Comparison of ENCODE assay signal across 9 cellular contexts in the genomic region with DNA sequence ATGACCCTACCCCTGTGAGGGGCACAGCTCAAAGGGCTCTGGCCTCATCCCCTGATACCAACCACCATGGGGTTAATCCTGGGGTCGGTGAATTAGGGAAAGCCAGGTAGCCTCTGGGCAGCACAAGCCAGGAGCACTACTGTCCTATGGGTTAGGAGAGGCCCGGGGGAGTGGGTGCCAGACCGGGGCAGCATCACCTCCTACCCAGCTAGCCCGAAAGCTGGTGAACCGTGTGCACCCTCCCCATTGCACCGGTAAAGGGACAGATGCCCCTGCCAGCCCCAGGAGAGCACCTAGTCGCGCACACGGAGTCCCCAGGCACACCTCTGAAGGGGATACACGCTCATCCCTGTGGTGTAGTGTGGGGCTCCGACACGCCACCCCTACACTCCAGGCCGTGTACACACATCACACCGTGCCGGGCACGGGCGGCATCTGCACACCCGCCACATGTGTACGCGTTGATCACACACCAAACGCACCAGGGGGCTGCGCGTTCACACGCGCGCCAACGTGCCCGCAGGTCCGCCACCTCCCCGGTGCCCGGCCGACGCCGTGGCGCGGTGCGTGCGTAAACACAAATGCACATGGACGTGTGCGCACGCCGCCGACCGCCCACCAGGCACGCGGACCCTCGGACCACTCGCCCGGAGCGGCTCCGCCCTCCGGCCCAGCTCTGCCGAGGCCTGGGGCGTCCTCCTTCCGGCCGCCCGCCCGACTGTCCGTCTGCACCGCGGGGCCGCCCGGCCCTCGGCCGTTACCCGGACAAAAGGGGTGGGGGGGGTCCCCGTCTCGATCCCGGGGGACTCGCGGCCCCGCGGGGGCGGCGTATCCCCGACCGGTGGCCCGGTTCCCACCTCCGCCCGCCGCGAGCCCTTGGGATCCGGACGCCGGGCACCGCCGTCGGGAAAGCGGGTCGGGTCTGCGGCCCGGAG. TPM values are rescaled to one million over a fixed set of nuclear protein-coding genes. Genes with fewer than 3 reads are reported as not detected.
DNase-seq lines count a peak whose midpoint lies in the region; ATAC-seq, FAIRE-seq and TF ChIP-seq lines count a peak whose summit lies in the region.
"Had no signal": no experiment of that assay in that cellular context is flagged by ENCODE, and none has a peak within 500 bp of the region (broad histone marks: within the 10 kb centered on the region; RNA-seq: fewer than 3 reads in every experiment).

No MANE protein-coding gene starts in this region.

- H3K36me3 ChIP-seq in bronchial epithelial cell (ENCODE audit: control insufficient read depth, insufficient read depth, low read length), result peaks cover 4% of the 10 kb centered on the region
- H3K36me3 ChIP-seq in liver (ENCODE audit: control insufficient read depth in 4 of 4, insufficient read depth in 3 of 4, low read depth in 1 of 4, low read length in 3 of 4), result peaks cover 0 to 8% (median under 1%) of the 10 kb centered on the region in 4 donors

- H3K9ac ChIP-seq in liver (ENCODE audit: low read depth in 1 of 2, low read length in 2 of 2), result peak overlapping the region; percentile 68 to 92

- no peaks in the 10 kb centered on the region for H3K27me3 ChIP-seq in bronchial epithelial cell (ENCODE audit: control insufficient read depth, insufficient read depth, low read length)
- H3K27me3 ChIP-seq in liver (ENCODE audit: control insufficient read depth in 4 of 4, insufficient read depth in 4 of 4, low read length in 3 of 4), result no peaks in the 10 kb centered on the region

- peak; percentile 61 for DNase-seq in activated CD4-positive, alpha-beta T cell treated with anti-CD3 and anti-CD28 coated beads for 36 hours
- no peak for DNase-seq in activated CD4-positive, alpha-beta T cell treated with anti-CD3 and anti-CD28 coated beads for 1 hour
- DNase-seq in SK-MEL-5 (ENCODE audit: low read depth, low spot score), result peak; percentile 14
- DNase-seq in bronchial epithelial cell (ENCODE audit: low read depth), result no peak
- DNase-seq in stimulated activated naive B cell treated with anti-CD40 and anti-IgM and Interleukin-4, amounts not matched to agents 10 μg/mL and 1 μg/mL and 100 μg/mL, for 72 hours, result peak; percentile 48
- no peak for DNase-seq in NCI-H2107 treated with DMSO at 0.1 percent for 48 hours (lab: John Stamatoyannopoulos, UW; ENCODE audit: unreplicated experiment)
- no peak for DNase-seq in NCI-H2196 treated with DMSO at 0.1 percent for 48 hours (lab: John Stamatoyannopoulos, UW; ENCODE audit: unreplicated experiment)

- no peaks in the 10 kb centered on the region for H3K27me3 Mint-ChIP-seq in activated CD4-positive, alpha-beta T cell treated with anti-CD3 and anti-CD28 coated beads for 36 hours
- H3K27me3 Mint-ChIP-seq in stimulated activated naive B cell treated with anti-CD40 and anti-IgM and Interleukin-4, amounts not matched to agents 10 μg/mL and 1 μg/mL and 100 μg/mL, for 72 hours, result no peaks in the 10 kb centered on the region

- in situ Hi-C loops in SK-MEL-5 (cut with HindIII; ENCODE audit: low pct_unique_long_range_greater_than_20kb, low sequenced_read_pairs), result no loop called here

- peak overlapping the region; percentile 72 for H3K4me3 Mint-ChIP-seq in activated CD4-positive, alpha-beta T cell treated with anti-CD3 and anti-CD28 coated beads for 36 hours
- peak overlapping the region; percentile 75 to 84 for H3K4me3 Mint-ChIP-seq in stimulated activated naive B cell treated with anti-CD40 and anti-IgM and Interleukin-4, amounts not matched to agents 10 μg/mL and 1 μg/mL and 100 μg/mL, for 72 hours

- H3K36me3 Mint-ChIP-seq in activated CD4-positive, alpha-beta T cell treated with anti-CD3 and anti-CD28 coated beads for 36 hours (ENCODE audit: low read depth), result no peaks in the 10 kb centered on the region
- peaks cover 3 to 4% of the 10 kb centered on the region in 2 donors for H3K36me3 Mint-ChIP-seq in stimulated activated naive B cell treated with anti-CD40 and anti-IgM and Interleukin-4, amounts not matched to agents 10 μg/mL and 1 μg/mL and 100 μg/mL, for 72 hours

- FAIRE-seq in bronchial epithelial cell (lab: Jason Lieb, UNC), result no peak
- FAIRE-seq: islet of Langerhans had no signal

- TF ChIP-seq RAD21 in liver (IDR thresholded peaks at IDR 0.05), result no peak

- no peak overlapping the region for H3K27ac Mint-ChIP-seq in activated CD4-positive, alpha-beta T cell treated with anti-CD3 and anti-CD28 coated beads for 36 hours
- H3K27ac Mint-ChIP-seq in stimulated activated naive B cell treated with anti-CD40 and anti-IgM and Interleukin-4, amounts not matched to agents 10 μg/mL and 1 μg/mL and 100 μg/mL, for 72 hours, result peak overlapping the region; percentile 31

- CTCF ChIA-PET in activated CD4-positive, alpha-beta T cell treated with anti-CD3 and anti-CD28 coated beads for 36 hours (lab: Charles Lee), result interaction anchor here (0.8 to 1.1 kb wide), 3 partner anchors 10 to 1651 kb away, joined by 3 read pairs; partner anchors contain the start of gene MGRN1

- intact Hi-C loops in activated CD4-positive, alpha-beta T cell treated with anti-CD3 and anti-CD28 coated beads for 36 hours (cut with DNase I, micrococcal nuclease), result loop anchor here in 1 of 2 experiments (2.0 kb wide), 1 partner anchor 189 kb away; the partner anchor contains the start of gene DNAJA3

- no peaks in the 10 kb centered on the region for H3K9me3 ChIP-seq in liver (ENCODE audit: control insufficient read depth in 4 of 4, low read length in 3 of 4)

- no peaks in the 10 kb centered on the region for H3K9me3 Mint-ChIP-seq in activated CD4-positive, alpha-beta T cell treated with anti-CD3 and anti-CD28 coated beads for 36 hours (ENCODE audit: low read depth)
- peaks cover 0 to 1% of the 10 kb centered on the region in 2 donors for H3K9me3 Mint-ChIP-seq in stimulated activated naive B cell treated with anti-CD40 and anti-IgM and Interleukin-4, amounts not matched to agents 10 μg/mL and 1 μg/mL and 100 μg/mL, for 72 hours

- H3K4me1 Mint-ChIP-seq in activated CD4-positive, alpha-beta T cell treated with anti-CD3 and anti-CD28 coated beads for 36 hours, result peaks cover 17% of the 10 kb centered on the region
- peaks cover 21 to 40% of the 10 kb centered on the region in 2 donors for H3K4me1 Mint-ChIP-seq in stimulated activated naive B cell treated with anti-CD40 and anti-IgM and Interleukin-4, amounts not matched to agents 10 μg/mL and 1 μg/mL and 100 μg/mL, for 72 hours

- peak overlapping the region; percentile 93 to 99 for H3K27ac ChIP-seq in liver (ENCODE audit: low read depth in 1 of 2, low read length in 2 of 2)

- no peak for TF ChIP-seq CTCF in bronchial epithelial cell (IDR thresholded peaks at IDR 0.05; ENCODE audit: insufficient read depth, low read length, severe bottlenecking)
- no peak for TF ChIP-seq CTCF in liver (IDR thresholded peaks at IDR 0.05; ENCODE audit: low read depth, low read length, missing input control)

- H3K4me3 ChIP-seq in bronchial epithelial cell (ENCODE audit: low read depth, low read length) (peak overlapping the region; percentile 86), liver (ENCODE audit: low read depth in 1 of 3, low read length in 3 of 3) (peak overlapping the region; percentile 85 to 94 (median 89))

- no peak for ATAC-seq in activated CD4-positive, alpha-beta T cell treated with anti-CD3 and anti-CD28 coated beads for 36 hours
- peak; percentile 9 to 13 for ATAC-seq in stimulated activated naive B cell treated with anti-CD40 and anti-IgM and Interleukin-4, amounts not matched to agents 10 μg/mL and 1 μg/mL and 100 μg/mL, for 72 hours (replicated peaks)

- POLR2A ChIA-PET in activated CD4-positive, alpha-beta T cell treated with anti-CD3 and anti-CD28 coated beads for 36 hours (lab: Charles Lee), result no interaction called here

- peaks cover 13 to 61% (median 39%) of the 10 kb centered on the region in 4 donors for H3K4me1 ChIP-seq in liver (ENCODE audit: control insufficient read depth in 4 of 4, insufficient read depth in 4 of 4, low read length in 3 of 4)

- WGBS in liver, result under 1% methylated on average over 92 of the region's 92 CpGs

TF ChIP-seq in liver, 16 proteins besides CTCF, POLR2A, EP300 and RAD21:
- no peak for TF ChIP-seq EGR1 (IDR thresholded peaks at IDR 0.05; ENCODE audit: low read depth in 2 of 2)
- no peak for TF ChIP-seq HNF4A (conservative IDR thresholded peaks at IDR 0.05)
TF ChIP-seq in liver: peak in this region for 0.

RNA-seq across cellular contexts. Expression of gene UBALD1, which starts 0.8 kb away (rescaled TPM):
- 10 to 100 TPM in 1 of 2 experiments, 1 to 10 TPM in 1; 9.7 to 10.2 TPM for total RNA-seq in activated CD4-positive, alpha-beta T cell treated with anti-CD3 and anti-CD28 coated beads for 36 hours
- 13.1 and 14.5 TPM in 2 replicates for total RNA-seq in SK-MEL-5 (2014; rRNA removed; shearing (Covaris generic))
- 37.7 and 43.3 TPM in 2 replicates for polyA plus RNA-seq in SK-MEL-5 (2015; cell fraction: cytosol; rRNA removed)
- 36.0 and 54.4 TPM in 2 replicates for polyA plus RNA-seq in SK-MEL-5 (2015; cell fraction: nucleus; rRNA removed)
- total RNA-seq in bronchial epithelial cell (3.7 and 4.7 TPM in 2 replicates), liver (1 to 10 TPM; 4.5 to 6.9 TPM)
- 10 to 100 TPM in 1 of 2 donors, 1 to 10 TPM in 1; 8.2 to 22.4 TPM for polyA plus RNA-seq in liver

RNA-seq across cellular contexts. Expression of gene MGRN1, which starts 10.7 kb away (rescaled TPM):
- 10 to 100 TPM; 65.0 to 75.4 TPM for total RNA-seq in activated CD4-positive, alpha-beta T cell treated with anti-CD3 and anti-CD28 coated beads for 36 hours
- 11.3 and 13.3 TPM in 2 replicates for total RNA-seq in SK-MEL-5 (2014; rRNA removed; shearing (Covaris generic))
- polyA plus RNA-seq in SK-MEL-5 (2015; cell fraction: cytosol; rRNA removed), result 49.2 and 58.7 TPM in 2 replicates
- 39.5 and 58.7 TPM in 2 replicates for polyA plus RNA-seq in SK-MEL-5 (2015; cell fraction: nucleus; rRNA removed)
- total RNA-seq in bronchial epithelial cell (6.1 and 10.1 TPM in 2 replicates), liver (10 to 100 TPM; 15.9 to 35.7 TPM)
- polyA plus RNA-seq in liver, result 10 to 100 TPM; 21.9 to 29.9 TPM

RNA-seq across cellular contexts. Expression of gene C16orf96, which starts 57.8 kb away (rescaled TPM):
- total RNA-seq in activated CD4-positive, alpha-beta T cell treated with anti-CD3 and anti-CD28 coated beads for 36 hours, result under 1 TPM; 0.09 to 0.18 TPM
- not detected in 2 replicates for total RNA-seq in SK-MEL-5 (2014; rRNA removed; shearing (Covaris generic))
- polyA plus RNA-seq in SK-MEL-5 (2015; cell fraction: cytosol; rRNA removed), result 0.12 and 0.24 TPM in 2 replicates
- polyA plus RNA-seq in SK-MEL-5 (2015; cell fraction: nucleus; rRNA removed), result not detected in 2 replicates
- total RNA-seq in bronchial epithelial cell, result not detected in 2 replicates
- under 1 TPM; 0.09 to 0.25 TPM for total RNA-seq in liver
- under 1 TPM; 0.06 to 0.07 TPM for polyA plus RNA-seq in liver

Comparison
In these comparisons a context has a peak if more than half of its experiments do, and no peak if none do; other contexts are left out.
1. DNase-seq: peak in activated CD4-positive, alpha-beta T cell treated with anti-CD3 and anti-CD28 coated beads for 36 hours (single experiment), SK-MEL-5 (single experiment) and stimulated activated naive B cell treated with anti-CD40 and anti-IgM and Interleukin-4, amounts not matched to agents 10 μg/mL and 1 μg/mL and 100 μg/mL, for 72 hours (single experiment); none in activated CD4-positive, alpha-beta T cell treated with anti-CD3 and anti-CD28 coated beads for 1 hour (single experiment), bronchial epithelial cell (single experiment), NCI-H2107 treated with DMSO at 0.1 percent for 48 hours (single experiment) and NCI-H2196 treated with DMSO at 0.1 percent for 48 hours (single experiment).